12 cellular contexts compared by ENCODE assay signal in genomic region chr5:154311362-154311761, GRCh38.
DNase-seq lines count a peak whose midpoint lies in the region; ATAC-seq and TF ChIP-seq lines count a peak whose summit lies in the region.
"Had no signal": no experiment of that assay in that cellular context is flagged by ENCODE, and none has a peak within 500 bp of the region (broad histone marks: within the 10 kb centered on the region; RNA-seq: fewer than 3 reads in every experiment).

No MANE protein-coding gene starts in this region.

- no peak overlapping the region for H3K27ac Mint-ChIP-seq in MCF 10A (ENCODE audit: low read depth, unreplicated experiment)
- peak overlapping the region; percentile 67 for H3K27ac Mint-ChIP-seq in activated T-cell treated with anti-CD3 and anti-CD28 coated beads, Interleukin-2, amount 50 U/mL, for 72 hours

- H3K4me3 Mint-ChIP-seq in MCF 10A (ENCODE audit: unreplicated experiment): no peak overlapping the region
- peak overlapping the region in 1 of 2 donors; percentile 38 for H3K4me3 Mint-ChIP-seq in activated T-cell treated with anti-CD3 and anti-CD28 coated beads, Interleukin-2, amount 50 U/mL, for 72 hours

- peaks cover 2% of the 10 kb centered on the region for H3K9me3 Mint-ChIP-seq in MCF 10A (ENCODE audit: unreplicated experiment)
- peaks cover 0 to 1% of the 10 kb centered on the region in 2 donors for H3K9me3 Mint-ChIP-seq in activated T-cell treated with anti-CD3 and anti-CD28 coated beads, Interleukin-2, amount 50 U/mL, for 72 hours

- CTCF ChIA-PET in MCF 10A (lab: Yijun Ruan, JAX): interaction anchor here (0.7 to 1.5 kb wide), 3 partner anchors 33 to 155 kb away, joined by 4 to 6 read pairs (median 4); no protein-coding TSS in a partner anchor
- CTCF ChIA-PET in mammary epithelial cell (lab: Charles Lee; ENCODE audit: low non-redundant PET): no interaction called here

- DNase-seq in MCF 10A (ENCODE audit: unreplicated experiment) (peak; percentile 94), mammary epithelial cell (no peak), left cardiac atrium (no peak), GM19240 (ENCODE audit: insufficient read length, low spot score) (no peak)
- DNase-seq in activated T-cell treated with anti-CD3 and anti-CD28 coated beads, Interleukin-2, amount 50 U/mL, for 72 hours: peak; percentile 24 to 34
- peak; percentile 50 for DNase-seq in stimulated activated CD8-positive, alpha-beta memory T cell treated with anti-CD3 and anti-CD28 coated beads, Interleukin-4, amount 100 ng/mL, for 48 hours
- DNase-seq: BE2C, NCI-H1417, psoas muscle had no signal

- no peak overlapping the region for H3K4me3 ChIP-seq in mammary epithelial cell (replicated peaks in 1 of 3; ENCODE audit: insufficient read depth in 1 of 3, low read depth in 2 of 3, low read length in 3 of 3)
- H3K4me3 ChIP-seq: cardiac muscle cell, psoas muscle had no signal

- in situ Hi-C loops in mammary epithelial cell (cut with MboI; ENCODE audit: low sequenced_read_pairs in 2 of 2): no loop called here

- dilution Hi-C loops in mammary epithelial cell (cut with HindIII; ENCODE audit: low sequenced_read_pairs): no loop called here

- H3K27ac ChIP-seq in mammary epithelial cell (ENCODE audit: insufficient read depth, low read depth, low read length): no peak overlapping the region
- H3K27ac ChIP-seq: cardiac muscle cell, psoas muscle had no signal

- intact Hi-C loops in MCF 10A (cut with micrococcal nuclease): no loop called here
- intact Hi-C loops in mammary epithelial cell (cut with micrococcal nuclease): no loop called here
- intact Hi-C loops in left cardiac atrium (cut with DNase I): no loop called here

- H3K27me3 Mint-ChIP-seq in MCF 10A (ENCODE audit: insufficient read depth, unreplicated experiment): no peaks in the 10 kb centered on the region
- H3K27me3 Mint-ChIP-seq in activated T-cell treated with anti-CD3 and anti-CD28 coated beads, Interleukin-2, amount 50 U/mL, for 72 hours (ENCODE audit: low read depth): no peaks in the 10 kb centered on the region

- H3K79me2 ChIP-seq in mammary epithelial cell (ENCODE audit: insufficient read depth, low read length): no peaks in the 10 kb centered on the region

- POLR2A ChIA-PET in MCF 10A (lab: Yijun Ruan, JAX): no interaction called here

- H3K36me3 Mint-ChIP-seq in MCF 10A (ENCODE audit: insufficient read depth, unreplicated experiment): no peaks in the 10 kb centered on the region
- H3K36me3 Mint-ChIP-seq in activated T-cell treated with anti-CD3 and anti-CD28 coated beads, Interleukin-2, amount 50 U/mL, for 72 hours (ENCODE audit: insufficient read depth in 2 of 2): peaks cover 2 to 11% of the 10 kb centered on the region in 2 donors

- no TSS peak for BruUV-seq in MCF 10A (replicated peaks; lab: Mats Ljungman, UMichigan)
- BruUV-seq in mammary epithelial cell (replicated peaks; lab: Mats Ljungman, UMichigan): no TSS peak

- no peaks in the 10 kb centered on the region for H3K36me3 ChIP-seq in mammary epithelial cell (ENCODE audit: insufficient read depth, low read length)
- H3K36me3 ChIP-seq: BE2C, cardiac muscle cell had no signal

- TF ChIP-seq CTCF in MCF 10A (IDR thresholded peaks at IDR 0.05; ENCODE audit: unreplicated experiment): no peak
- no peak for TF ChIP-seq CTCF in mammary epithelial cell (conservative IDR thresholded peaks at IDR 0.05 in 1 of 2, IDR thresholded peaks at IDR 0.05 in 1 of 2; ENCODE audit: extremely low read depth in 1 of 2, insufficient read depth in 1 of 2, low read depth in 1 of 2, low read length in 2 of 2)

- H4K20me1 ChIP-seq in mammary epithelial cell (ENCODE audit: insufficient read depth, low read length): no peaks in the 10 kb centered on the region

- peaks cover 22% of the 10 kb centered on the region for H3K4me1 ChIP-seq in mammary epithelial cell (ENCODE audit: insufficient read depth, low read length)

- H3K9me3 ChIP-seq in mammary epithelial cell (replicated peaks; ENCODE audit: insufficient read depth, low read length): no peaks in the 10 kb centered on the region
- H3K9me3 ChIP-seq: BE2C, psoas muscle had no signal

- H2AFZ ChIP-seq in mammary epithelial cell (ENCODE audit: low read depth, low read length): no peak overlapping the region

- no peaks in the 10 kb centered on the region for H3K27me3 ChIP-seq in mammary epithelial cell (ENCODE audit: insufficient read depth, low read length)
- H3K27me3 ChIP-seq: BE2C, cardiac muscle cell had no signal

- ATAC-seq in HG03175 (IDR thresholded peaks at IDR 0.05; ENCODE audit: unreplicated experiment): peak; percentile 38
- ATAC-seq in activated T-cell treated with anti-CD3 and anti-CD28 coated beads, Interleukin-2, amount 50 U/mL, for 72 hours (replicated peaks in 1 of 2): peak; percentile 81 to 88
- no peak for ATAC-seq in left cardiac atrium
- ATAC-seq in GM18861 (IDR thresholded peaks at IDR 0.05; ENCODE audit: unreplicated experiment): no peak

- 86% methylated on average over 5 of the region's 5 CpGs for WGBS in mammary epithelial cell (ENCODE audit: low coverage, missing lambda C conversion rate)

- no peak overlapping the region for H3K4me2 ChIP-seq in mammary epithelial cell (ENCODE audit: insufficient read depth, low read depth, low read length)

- peaks cover 26% of the 10 kb centered on the region for H3K4me1 Mint-ChIP-seq in MCF 10A (ENCODE audit: insufficient read depth, unreplicated experiment)
- H3K4me1 Mint-ChIP-seq in activated T-cell treated with anti-CD3 and anti-CD28 coated beads, Interleukin-2, amount 50 U/mL, for 72 hours (ENCODE audit: low read depth): peaks cover 43% of the 10 kb centered on the region

- no peak overlapping the region for H3K9ac ChIP-seq in mammary epithelial cell (ENCODE audit: insufficient read depth, low read length)

Comparison
In these comparisons a context has a peak if more than half of its experiments do, and no peak if none do; other contexts are left out.
1. DNase-seq: peak in MCF 10A (single experiment), activated T-cell treated with anti-CD3 and anti-CD28 coated beads, Interleukin-2, amount 50 U/mL, for 72 hours (2 of 2) and stimulated activated CD8-positive, alpha-beta memory T cell treated with anti-CD3 and anti-CD28 coated beads, Interleukin-4, amount 100 ng/mL, for 48 hours (single experiment); none in mammary epithelial cell (single experiment), left cardiac atrium (single experiment) and GM19240 (single experiment).
2. ATAC-seq: peak in HG03175 (single experiment) and activated T-cell treated with anti-CD3 and anti-CD28 coated beads, Interleukin-2, amount 50 U/mL, for 72 hours (2 of 2); none in left cardiac atrium (0 of 2) and GM18861 (single experiment).